In the genomic region with DNA sequence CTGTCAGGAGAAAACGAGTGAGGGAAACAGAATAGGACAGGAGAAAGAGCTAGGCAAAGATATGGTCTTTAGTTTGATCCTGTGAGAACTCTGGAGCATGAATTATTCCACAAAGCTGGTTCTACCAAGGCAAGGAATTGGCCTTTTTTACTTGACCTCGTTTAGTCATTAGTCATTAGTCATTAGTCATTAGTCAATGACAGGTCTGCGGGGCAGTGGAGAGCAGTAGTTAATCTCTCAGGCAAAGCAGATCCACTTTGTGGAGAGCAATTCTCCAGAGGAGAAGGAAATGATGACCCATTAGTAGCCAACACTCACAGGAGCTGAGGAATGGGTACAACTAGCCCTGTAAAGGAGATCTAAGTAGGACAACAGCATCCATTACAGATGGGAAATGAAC, we compare ENCODE assay signal across 32 cellular contexts. TPM values are rescaled to one million over a fixed set of nuclear protein-coding genes. Genes with fewer than 3 reads are reported as not detected.
DNase-seq lines count a peak whose midpoint lies in the region; ATAC-seq and TF ChIP-seq lines count a peak whose summit lies in the region.
"Had no signal": no experiment of that assay in that cellular context is flagged by ENCODE, and none has a peak within 500 bp of the region (broad histone marks: within the 10 kb centered on the region; RNA-seq: fewer than 3 reads in every experiment).

No MANE protein-coding gene starts in this region.

- no peak overlapping the region for H3K4ac ChIP-seq in mesenchymal stem cell (ENCODE audit: low read depth in 1 of 2, low read length in 2 of 2)

- H2BK120ac ChIP-seq in mesenchymal stem cell (ENCODE audit: low read depth, low read length): no peak overlapping the region

- TF ChIP-seq CTCF in RWPE1 (conservative IDR thresholded peaks at IDR 0.05; ENCODE audit: low read depth) (no peak), fibroblast of mammary gland (conservative IDR thresholded peaks at IDR 0.05; ENCODE audit: control insufficient read depth, insufficient read depth, low read depth, low read length) (no peak)

- H2BK5ac ChIP-seq in mesenchymal stem cell (ENCODE audit: low read depth, low read length, poor library complexity, severe bottlenecking): no peak overlapping the region

- WGBS in mesenchymal stem cell: 14% methylated on average over 3 of the region's 3 CpGs
- 38 to 56% methylated on average over 3 of the region's 3 CpGs for WGBS in aorta, 2 donors

- H3K23ac ChIP-seq in mesenchymal stem cell (ENCODE audit: low read length in 2 of 2): no peak overlapping the region

- no peak overlapping the region for H3K9ac ChIP-seq in mesenchymal stem cell (ENCODE audit: low read length)
- H3K9ac ChIP-seq: BLaER1 treated with 17β-estradiol and CSF1 and Interleukin-3, amounts not matched to agents 10 nM and 100 nM had no signal

- POLR2A ChIA-PET in RWPE1 (lab: Yijun Ruan, JAX; ENCODE audit: low non-redundant PET): no interaction called here

- CTCF ChIA-PET in RWPE1 (lab: Yijun Ruan, JAX): interaction anchor here (0.7 kb wide), 1 partner anchor 48 kb away, joined by 3 read pairs; no protein-coding TSS in a partner anchor

- no peak overlapping the region for H4K91ac ChIP-seq in mesenchymal stem cell (ENCODE audit: low read length)

- H2BK12ac ChIP-seq in mesenchymal stem cell (ENCODE audit: low read length in 2 of 2): no peak overlapping the region

- H3K79me1 ChIP-seq in mesenchymal stem cell (replicated peaks; ENCODE audit: low read length, poor library complexity, severe bottlenecking): no peaks in the 10 kb centered on the region

- H3K36me3 ChIP-seq in mesenchymal stem cell (ENCODE audit: control insufficient read depth in 1 of 2, insufficient read depth in 2 of 2, low read depth in 1 of 2, low read length in 2 of 2): no peaks in the 10 kb centered on the region
- H3K36me3 ChIP-seq in aorta (ENCODE audit: control insufficient read depth in 1 of 2, insufficient read depth in 2 of 2, low read length in 1 of 2): no peaks in the 10 kb centered on the region
- H3K36me3 ChIP-seq: ascending aorta; BLaER1 treated with 17β-estradiol and CSF1 and Interleukin-3, amounts not matched to agents 10 nM and 100 nM; gastrocnemius medialis; Peyer's patch; right lobe of liver; spleen had no signal

- no peak overlapping the region for H2AK5ac ChIP-seq in mesenchymal stem cell (ENCODE audit: low read length, severe bottlenecking)

- H3K4me3 ChIP-seq in fibroblast of mammary gland (ENCODE audit: control insufficient read depth, low read depth, low read length) (no peak overlapping the region), mesenchymal stem cell (ENCODE audit: insufficient read depth in 1 of 2, low read depth in 1 of 2, low read length in 2 of 2) (no peak overlapping the region), aorta (ENCODE audit: low read length in 2 of 2) (no peak overlapping the region)
- H3K4me3 ChIP-seq: ascending aorta; BLaER1 treated with 17β-estradiol and CSF1 and Interleukin-3, amounts not matched to agents 10 nM and 100 nM; gastrocnemius medialis; Peyer's patch; right lobe of liver; spleen; testis had no signal

- DNase-seq in HCEC 1CT: peak; percentile 22
- peak; percentile 64 for DNase-seq in RWPE1 (ENCODE audit: low spot score)
- DNase-seq in fibroblast of mammary gland (ENCODE audit: low read depth): peak; percentile 60
- peak; percentile 82 for DNase-seq in mesenchymal stem cell
- DNase-seq in aorta: no peak
- DNase-seq in DMS153 (lab: John Stamatoyannopoulos, UW): no peak
- DNase-seq in left ventricle myocardium superior: no peak
- DNase-seq in NCI-H128 (lab: John Stamatoyannopoulos, UW; ENCODE audit: unreplicated experiment): no peak
- DNase-seq: activated CD4-positive, alpha-beta T cell treated with anti-CD3 and anti-CD28 coated beads for 4 hours; activated CD8-positive, alpha-beta T cell treated with anti-CD3 and anti-CD28 coated beads, Interleukin-2, amount 10 ng/mL, durations not matched to agents 7 days and 5 days; central memory CD4-positive, alpha-beta T cell; cortex of kidney; DMS53; effector memory CD4-positive, alpha-beta T cell; gastrocnemius medialis; GF-D8; immature natural killer cell; KBM-7; midbrain; naive B cell; NCI-H1417 treated with DMSO at 0.1 percent for 48 hours; NCI-H2081; NCI-H526 treated with DMSO at 0.1 percent for 48 hours; Peyer's patch; right lobe of liver; spleen; stimulated activated CD4-positive, alpha-beta T cell treated with anti-CD3 and anti-CD28 coated beads, Interleukin-2, amount 100 ng/mL, for 24 hours; T1000; testis had no signal

- no peak overlapping the region for H3K4me2 ChIP-seq in mesenchymal stem cell (ENCODE audit: low read length, poor library complexity, severe bottlenecking)
- H3K4me2 ChIP-seq: BLaER1 treated with 17β-estradiol and CSF1 and Interleukin-3, amounts not matched to agents 10 nM and 100 nM had no signal

- H3K9me3 ChIP-seq in mesenchymal stem cell (ENCODE audit: control insufficient read depth, low read length) (no peaks in the 10 kb centered on the region), aorta (ENCODE audit: control insufficient read depth, low read length) (peaks cover 1% of the 10 kb centered on the region)
- H3K9me3 ChIP-seq: ascending aorta, gastrocnemius medialis, Peyer's patch, right lobe of liver, spleen, testis had no signal

- no peak overlapping the region for H3K14ac ChIP-seq in mesenchymal stem cell (ENCODE audit: low read length in 2 of 2)

- H2AFZ ChIP-seq in mesenchymal stem cell (ENCODE audit: low read depth, low read length): no peak overlapping the region

- H3K27ac ChIP-seq in RWPE1 (no peak overlapping the region), mesenchymal stem cell (ENCODE audit: low read length, poor library complexity, severe bottlenecking) (no peak overlapping the region), aorta (ENCODE audit: low read depth in 1 of 2, low read length in 2 of 2) (no peak overlapping the region)
- H3K27ac ChIP-seq: ascending aorta; BLaER1 treated with 17β-estradiol and CSF1 and Interleukin-3, amounts not matched to agents 10 nM and 100 nM; gastrocnemius medialis; Peyer's patch; right lobe of liver; spleen; testis; VCaP had no signal

- H3K18ac ChIP-seq in mesenchymal stem cell (ENCODE audit: low read depth in 1 of 2, low read length in 2 of 2): no peak overlapping the region

- intact Hi-C loops in aorta (cut with DNase I) (no loop called here), left ventricle myocardium superior (cut with micrococcal nuclease) (no loop called here)

- H2BK15ac ChIP-seq in mesenchymal stem cell (ENCODE audit: low read depth, poor library complexity, severe bottlenecking): no peak overlapping the region

- ATAC-seq in aorta (ENCODE audit: low FRiP score): no peak
- no peak for ATAC-seq in left ventricle myocardium superior
- ATAC-seq: activated CD8-positive, alpha-beta T cell treated with anti-CD3 and anti-CD28 coated beads, Interleukin-2, amount 10 ng/mL, durations not matched to agents 7 days and 5 days; gastrocnemius medialis; right lobe of liver had no signal

- H3K4me1 ChIP-seq in mesenchymal stem cell (ENCODE audit: control insufficient read depth, insufficient read depth, low read depth, low read length) (no peaks in the 10 kb centered on the region), aorta (ENCODE audit: control insufficient read depth in 1 of 2, insufficient read depth in 2 of 2, low read length in 2 of 2) (no peaks in the 10 kb centered on the region)
- H3K4me1 ChIP-seq: ascending aorta; BLaER1 treated with 17β-estradiol and CSF1 and Interleukin-3, amounts not matched to agents 10 nM and 100 nM; gastrocnemius medialis; Peyer's patch; right lobe of liver; spleen; testis had no signal

- H3K27me3 ChIP-seq in mesenchymal stem cell (ENCODE audit: control insufficient read depth in 1 of 2, insufficient read depth in 1 of 2, low read length in 2 of 2): peaks cover 4 to 12% of the 10 kb centered on the region in 2 experiments
- H3K27me3 ChIP-seq in aorta (ENCODE audit: control insufficient read depth in 1 of 2, insufficient read depth in 2 of 2, low read length in 1 of 2): no peaks in the 10 kb centered on the region
- H3K27me3 ChIP-seq: ascending aorta; BLaER1 treated with 17β-estradiol and CSF1 and Interleukin-3, amounts not matched to agents 10 nM and 100 nM; Peyer's patch; right lobe of liver; testis had no signal

- no peak overlapping the region for H4K8ac ChIP-seq in mesenchymal stem cell (ENCODE audit: low read length)

RNA-seq across cellular contexts. Expression of gene ABCC10, which starts 22.0 kb away (rescaled TPM):
- 24.7 TPM for polyA plus RNA-seq in mesenchymal stem cell (2013, experiment 1 of 2)
- 21.2 TPM for polyA plus RNA-seq in mesenchymal stem cell (2013, experiment 2 of 2)
- 10 to 100 TPM; 19.5 to 30.5 TPM for total RNA-seq in aorta
- 10 to 100 TPM in 1 of 2 donors, 1 to 10 TPM in 1; 1.4 to 35.1 TPM for polyA plus RNA-seq in aorta
- total RNA-seq in left ventricle myocardium superior: 11.5 TPM

RNA-seq across cellular contexts. Expression of gene ZNF318, which starts 35.9 kb away (rescaled TPM):
- 9.3 TPM for polyA plus RNA-seq in mesenchymal stem cell (2013, experiment 1 of 2)
- polyA plus RNA-seq in mesenchymal stem cell (2013, experiment 2 of 2): 9.1 TPM
- 10 to 100 TPM; 12.1 to 21.3 TPM for total RNA-seq in aorta
- 1 to 10 TPM; 2.6 to 9.2 TPM for polyA plus RNA-seq in aorta
- 12.4 TPM for total RNA-seq in left ventricle myocardium superior

RNA-seq across cellular contexts. Expression of gene DLK2, which starts 50.0 kb away (rescaled TPM):
- 0.52 TPM for polyA plus RNA-seq in mesenchymal stem cell (2013, experiment 1 of 2)
- polyA plus RNA-seq in mesenchymal stem cell (2013, experiment 2 of 2): 0.62 TPM
- total RNA-seq in aorta: not detected
- polyA plus RNA-seq in aorta: not detected
- 1.2 TPM for total RNA-seq in left ventricle myocardium superior
- total RNA-seq: activated CD8-positive, alpha-beta T cell treated with anti-CD3 and anti-CD28 coated beads, Interleukin-2, amount 10 ng/mL, durations not matched to agents 7 days and 5 days; ascending aorta; Peyer's patch had no signal

Comparison
In these comparisons a context has a peak if more than half of its experiments do, and no peak if none do; other contexts are left out.
1. DNase-seq: peak in HCEC 1CT (single experiment), RWPE1 (single experiment), fibroblast of mammary gland (single experiment) and mesenchymal stem cell (single experiment); none in aorta (0 of 2), DMS153 (single experiment), left ventricle myocardium superior (single experiment) and NCI-H128 (single experiment).